8 cellular contexts compared by ENCODE assay signal in genomic region chr2:152200562-152201465, GRCh38. TPM values are rescaled to one million over a fixed set of nuclear protein-coding genes. Genes with fewer than 3 reads are reported as not detected.
DNase-seq lines count a peak whose midpoint lies in the region; ATAC-seq and TF ChIP-seq lines count a peak whose summit lies in the region.

No MANE protein-coding gene starts in this region.

- intact Hi-C loops in psoas muscle (cut with DNase I), result no loop called here

- CTCF ChIA-PET in HEK293T (lab: Yijun Ruan, JAX), result no interaction called here

- TF ChIP-seq CTCF in foreskin fibroblast (IDR thresholded peaks at IDR 0.05; ENCODE audit: low read depth, low read length) (no peak), psoas muscle (IDR thresholded peaks at IDR 0.05) (no peak), WERI-Rb-1 (IDR thresholded peaks at IDR 0.05; ENCODE audit: low read depth, low read length) (no peak)

- POLR2A ChIA-PET in HEK293T (lab: Yijun Ruan, JAX), result interaction anchor here (1.9 kb wide), 1 partner anchor 24 kb away, joined by 6 read pairs; the partner anchor contains the start of gene STAM2

- H3K9me3 ChIP-seq in psoas muscle (no peaks in the 10 kb centered on the region), WERI-Rb-1 (ENCODE audit: severe bottlenecking) (no peaks in the 10 kb centered on the region)

- ATAC-seq in psoas muscle (peak; percentile 99 to 100 (median 100)), HG03521 (IDR thresholded peaks at IDR 0.05; ENCODE audit: unreplicated experiment) (no peak)

- H3K4me3 ChIP-seq in foreskin fibroblast (ENCODE audit: low read depth in 1 of 2, low read length in 2 of 2) (peak overlapping the region; percentile 29 to 31), psoas muscle (no peak overlapping the region), WERI-Rb-1 (ENCODE audit: low read depth, low read length) (no peak overlapping the region)

- no peaks in the 10 kb centered on the region for H3K36me3 ChIP-seq in psoas muscle (ENCODE audit: insufficient read depth in 1 of 2, low read depth in 1 of 2)
- H3K36me3 ChIP-seq in WERI-Rb-1, result no peaks in the 10 kb centered on the region

- no peaks in the 10 kb centered on the region for H3K27me3 ChIP-seq in psoas muscle (ENCODE audit: insufficient read depth in 3 of 3, low read length in 2 of 3)
- H3K27me3 ChIP-seq in WERI-Rb-1 (ENCODE audit: insufficient read depth, low read depth, severe bottlenecking), result no peaks in the 10 kb centered on the region

- DNase-seq in COLO829 (ENCODE audit: low spot score) (peak; percentile 88), HEK293T (ENCODE audit: extremely low spot score) (peak; percentile 47), T1000 (lab: John Stamatoyannopoulos, UW) (peak; percentile 88), foreskin fibroblast (peak; percentile 98 to 99), psoas muscle (peak; percentile 92 to 93), WERI-Rb-1 (no peak), NCI-H2107 (lab: John Stamatoyannopoulos, UW) (no peak)

- H3K27ac ChIP-seq in psoas muscle (no peak overlapping the region), WERI-Rb-1 (no peak overlapping the region)

- WGBS in psoas muscle, 3 donors, result 49 to 57% (median 56%) methylated on average over 9 of the region's 9 CpGs

- H3K4me1 ChIP-seq in psoas muscle, result no peaks in the 10 kb centered on the region

TF ChIP-seq in HEK293T, 16 proteins besides CTCF, POLR2A, EP300 and RAD21:
- TF ChIP-seq PKNOX1 (IDR thresholded peaks at IDR 0.05) (no peak), ZNF384 (IDR thresholded peaks at IDR 0.05) (no peak), FOXM1 (IDR thresholded peaks at IDR 0.05; ENCODE audit: borderline replicate concordance) (no peak), SUZ12 (IDR thresholded peaks at IDR 0.05) (no peak), ELF4 (IDR thresholded peaks at IDR 0.05) (no peak), TARDBP (IDR thresholded peaks at IDR 0.05) (no peak), HDGF (IDR thresholded peaks at IDR 0.05; ENCODE audit: borderline replicate concordance) (no peak), L3MBTL2 (conservative IDR thresholded peaks at IDR 0.05) (no peak), ARNT (IDR thresholded peaks at IDR 0.05) (no peak), BHLHE40 (IDR thresholded peaks at IDR 0.05; ENCODE audit: borderline replicate concordance) (no peak), FOXA1 (IDR thresholded peaks at IDR 0.05) (no peak), NFRKB (IDR thresholded peaks at IDR 0.05) (no peak), LEF1 (IDR thresholded peaks at IDR 0.05; ENCODE audit: borderline replicate concordance) (no peak), FOXK2 (IDR thresholded peaks at IDR 0.05) (no peak), CTBP1 (IDR thresholded peaks at IDR 0.05; ENCODE audit: borderline replicate concordance) (no peak), SP1 (IDR thresholded peaks at IDR 0.05) (no peak)

RNA-seq across cellular contexts. Expression of gene STAM2, which starts 25.3 kb away (rescaled TPM):
- total RNA-seq in psoas muscle, result 10 to 100 TPM; 15.5 to 21.1 (median 18.0) TPM
- 10 to 100 TPM in 2 of 3 donors, 1 to 10 TPM in 1; 6.8 to 15.5 (median 11.4) TPM for polyA plus RNA-seq in psoas muscle

Comparison
In these comparisons a context has a peak if more than half of its experiments do, and no peak if none do; other contexts are left out.
1. DNase-seq: peak in COLO829 (single experiment), HEK293T (single experiment), T1000 (single experiment), foreskin fibroblast (2 of 2) and psoas muscle (2 of 2); none in WERI-Rb-1 (single experiment) and NCI-H2107 (single experiment).
2. H3K4me3 ChIP-seq: peak in foreskin fibroblast (2 of 2); none in psoas muscle (single experiment) and WERI-Rb-1 (single experiment).